ENCODE assay signal across 28 cellular contexts in the genomic region with DNA sequence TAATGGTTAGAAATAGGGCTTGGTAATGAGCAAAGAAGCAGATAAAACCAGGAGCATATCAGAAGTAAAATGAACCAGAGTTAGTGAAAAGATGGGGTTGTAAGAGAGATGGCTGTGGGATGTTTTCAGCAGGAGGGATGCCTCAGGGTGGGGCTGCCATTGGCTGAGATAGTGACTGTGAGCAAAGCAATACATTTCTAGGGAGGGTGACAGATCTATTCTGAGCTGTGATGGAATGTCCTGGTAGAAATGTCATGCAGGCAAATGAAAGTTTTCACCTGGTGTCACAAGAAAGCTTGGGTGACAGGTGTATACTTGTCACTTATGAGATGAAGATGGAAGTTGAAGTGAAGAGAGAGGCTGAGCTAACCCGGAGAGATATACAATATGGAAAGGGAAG.
"Had no signal": no experiment of that assay in that cellular context is flagged by ENCODE, and none has a peak within 500 bp of the region (broad histone marks: within the 10 kb centered on the region; RNA-seq: fewer than 3 reads in every experiment).

No MANE protein-coding gene starts in this region.

- ATAC-seq: activated CD4-positive, CD25-positive, alpha-beta regulatory T cell treated with anti-CD3 and anti-CD28 coated beads, Interleukin-2, amount 50 U/mL, for 24 hours; activated CD8-positive, alpha-beta T cell treated with anti-CD3 and anti-CD28 coated beads for 36 hours; activated T-cell treated with anti-CD3 and anti-CD28 coated beads, Interleukin-2, amount 50 U/mL, for 4 hours; activated T-helper 17 cell treated with anti-CD3 and anti-CD28 coated beads, Interleukin-2, amount 50 U/mL, for 72 hours; effector memory CD8-positive, alpha-beta T cell; gastroesophageal sphincter; T-helper 17 cell had no signal

- H3K4me3 ChIP-seq: esophagus squamous epithelium, gastroesophageal sphincter had no signal

- H3K9me3 ChIP-seq: esophagus squamous epithelium, gastroesophageal sphincter had no signal

- H3K4me1 ChIP-seq: esophagus squamous epithelium had no signal

- H3K36me3 ChIP-seq: brain microvascular endothelial cell, esophagus squamous epithelium, gastroesophageal sphincter, WERI-Rb-1 had no signal

- H3K27me3 ChIP-seq: brain microvascular endothelial cell, esophagus squamous epithelium, gastroesophageal sphincter had no signal

- H3K27ac ChIP-seq: brain microvascular endothelial cell, esophagus squamous epithelium, gastroesophageal sphincter, WERI-Rb-1 had no signal

- DNase-seq: activated B cell treated with CpG ODN at 0.5 μM for 24 hours; activated CD4-positive, alpha-beta T cell treated with anti-CD3 and anti-CD28 coated beads for 48 hours; activated CD4-positive, alpha-beta T cell treated with anti-CD3 and anti-CD28 coated beads, Interleukin-2, amount 50 U/mL, for 1 hour; activated CD4-positive, alpha-beta T cell treated with anti-CD3 and anti-CD28 coated beads, Interleukin-2, amount 50 U/mL, for 48 hours; activated CD8-positive, alpha-beta memory T cell treated with anti-CD3 and anti-CD28 coated beads for 24 hours; activated CD8-positive, alpha-beta T cell treated with anti-CD3 and anti-CD28 coated beads for 36 hours; activated effector memory CD4-positive, alpha-beta T cell treated with Interleukin-2 at 50 U/mL for 16 hours; activated gamma-delta T cell treated with Interleukin-2 at 50 U/mL for 16 hours; activated naive CD4-positive, alpha-beta T cell treated with anti-CD3 and anti-CD28 coated beads, Interleukin-2, amount 50 U/mL, for 16 hours; activated naive CD4-positive, alpha-beta T cell treated with Interleukin-2 at 50 U/mL for 16 hours; activated T-cell treated with anti-CD3 and anti-CD28 coated beads, Interleukin-2, amount 50 U/mL, for 4 hours; amniotic stem cell; anterior cingulate cortex; brain microvascular endothelial cell; caudate nucleus; cortex of kidney; dermis blood vessel endothelial cell; effector CD4-positive, alpha-beta T cell; effector memory CD8-positive, alpha-beta T cell; esophagus squamous epithelium; foreskin melanocyte; T-helper 1 cell; T-helper 17 cell; T1000; WERI-Rb-1 had no signal
